In genomic region chr10:42422911-42423310, GRCh38 we compare ENCODE assay signal across 21 cellular contexts.
A peak's percentile ranks its signal among the peaks of the same experiment; 100 is the strongest.
DNase-seq lines count a peak whose midpoint lies in the region; ATAC-seq and TF ChIP-seq lines count a peak whose summit lies in the region.
"Had no signal": no experiment of that assay in that cellular context is flagged by ENCODE, and none has a peak within 500 bp of the region (broad histone marks: within the 10 kb centered on the region; RNA-seq: fewer than 3 reads in every experiment).

No MANE protein-coding gene starts in this region.

- no peaks in the 10 kb centered on the region for H3K4me1 Mint-ChIP-seq in endothelial cell (ENCODE audit: unreplicated experiment)
- H3K4me1 Mint-ChIP-seq: CD14-positive monocyte; CD8-positive, alpha-beta memory T cell; GM23338; H9 had no signal

- no peak overlapping the region for H3K27ac ChIP-seq in right atrium auricular region
- H3K27ac ChIP-seq: A549; BLaER1 treated with 17β-estradiol and CSF1 and Interleukin-3, amounts not matched to agents 10 nM and 100 nM had no signal

- H3K27me3 ChIP-seq in right atrium auricular region, result no peaks in the 10 kb centered on the region
- H3K27me3 ChIP-seq: BE2C; BLaER1 treated with 17β-estradiol and CSF1 and Interleukin-3, amounts not matched to agents 10 nM and 100 nM had no signal

- H3K4me1 ChIP-seq in right atrium auricular region, result no peaks in the 10 kb centered on the region
- H3K4me1 ChIP-seq: A549; BE2C; BLaER1 treated with 17β-estradiol and CSF1 and Interleukin-3, amounts not matched to agents 10 nM and 100 nM had no signal

- ATAC-seq in Right ventricle myocardium superior (ENCODE audit: poor library complexity), result peak; percentile 80
- ATAC-seq in left ventricle myocardium superior, result peak; percentile 74
- ATAC-seq: A549, GM23338, HCT116 had no signal

- H3K27me3 Mint-ChIP-seq in endothelial cell (ENCODE audit: unreplicated experiment), result peaks cover 11% of the 10 kb centered on the region

- intact Hi-C loops in Right ventricle myocardium superior (cut with DNase I), result loop anchor here (10.0 kb wide), 1 partner anchor 248 kb away; no protein-coding TSS in a partner anchor
- intact Hi-C loops in left ventricle myocardium superior (cut with micrococcal nuclease), result no loop called here

- H3K4me3 ChIP-seq in right atrium auricular region, result no peak overlapping the region
- H3K4me3 ChIP-seq: A549; BLaER1 treated with 17β-estradiol and CSF1 and Interleukin-3, amounts not matched to agents 10 nM and 100 nM; GM23338 had no signal

- no peaks in the 10 kb centered on the region for H3K36me3 ChIP-seq in right atrium auricular region
- H3K36me3 ChIP-seq: BE2C; BLaER1 treated with 17β-estradiol and CSF1 and Interleukin-3, amounts not matched to agents 10 nM and 100 nM had no signal

- TF ChIP-seq CTCF in right atrium auricular region (IDR thresholded peaks at IDR 0.05), result no peak
- TF ChIP-seq CTCF in endothelial cell (IDR thresholded peaks at IDR 0.05; ENCODE audit: unreplicated experiment), result no peak

- no peak overlapping the region for H3K27ac Mint-ChIP-seq in endothelial cell (ENCODE audit: unreplicated experiment)
- H3K27ac Mint-ChIP-seq: CD14-positive monocyte; CD4-positive, alpha-beta T cell; GM23338; H9 had no signal

- peaks cover 24% of the 10 kb centered on the region for H3K36me3 Mint-ChIP-seq in endothelial cell (ENCODE audit: low read depth, unreplicated experiment)
- H3K36me3 Mint-ChIP-seq: CD14-positive monocyte had no signal

- peak overlapping the region; percentile 32 for H3K4me3 Mint-ChIP-seq in endothelial cell (ENCODE audit: unreplicated experiment)
- H3K4me3 Mint-ChIP-seq: CD14-positive monocyte; CD4-positive, alpha-beta T cell; CD8-positive, alpha-beta memory T cell; GM23338; H9 had no signal

- peaks cover 42% of the 10 kb centered on the region for H3K9me3 Mint-ChIP-seq in endothelial cell (ENCODE audit: unreplicated experiment)
- H3K9me3 Mint-ChIP-seq: CD4-positive, alpha-beta T cell had no signal

- DNase-seq in Right ventricle myocardium superior, result no peak
- no peak for DNase-seq in right atrium auricular region (ENCODE audit: low spot score)
- no peak for DNase-seq in endothelial cell (ENCODE audit: low spot score)
- DNase-seq in left ventricle myocardium superior, result peak; percentile 27
- no peak for DNase-seq in pons (ENCODE audit: low spot score)
- no peak for DNase-seq in D341Med (ENCODE audit: low spot score)
- DNase-seq: 8988T; ACHN; AML-193; BE2C; CD4-positive, alpha-beta T cell; CD8-positive, alpha-beta memory T cell; DMS53; DMS79 treated with DMSO at 0.1 percent for 48 hours; GF-D8; H9 had no signal

- H3K9me3 ChIP-seq in right atrium auricular region, result no peaks in the 10 kb centered on the region
- H3K9me3 ChIP-seq: BE2C; BLaER1 treated with 17β-estradiol and CSF1 and Interleukin-3, amounts not matched to agents 10 nM and 100 nM had no signal
